ENCODE assay signal across 8 cellular contexts in genomic region chr13:73835138-73835721, GRCh38.
DNase-seq lines count a peak whose midpoint lies in the region; TF ChIP-seq lines count a peak whose summit lies in the region.

No MANE protein-coding gene starts in this region.

- H3K36me3 ChIP-seq in GM23248 (ENCODE audit: low read depth) = no peaks in the 10 kb centered on the region
- no peaks in the 10 kb centered on the region for H3K36me3 ChIP-seq in iPS DF 6.9 (ENCODE audit: control insufficient read depth, insufficient read depth, low read length)
- no peaks in the 10 kb centered on the region for H3K36me3 ChIP-seq in suprapubic skin

- H3K27me3 ChIP-seq in GM23248 (replicated peaks; ENCODE audit: insufficient read depth) (no peaks in the 10 kb centered on the region), iPS DF 6.9 (ENCODE audit: control insufficient read depth, insufficient read depth, low read length) (no peaks in the 10 kb centered on the region), suprapubic skin (no peaks in the 10 kb centered on the region)

- peaks cover 3% of the 10 kb centered on the region; the same call in 1 of the 2 replicates for H3K4me1 ChIP-seq in GM23248 (ENCODE audit: insufficient read depth)
- no peaks in the 10 kb centered on the region; the same call in 1 of the 2 replicates for H3K4me1 ChIP-seq in iPS DF 6.9 (ENCODE audit: control insufficient read depth, insufficient read depth, low read length)
- no peaks in the 10 kb centered on the region for H3K4me1 ChIP-seq in suprapubic skin

- in situ Hi-C loops in GM23248 (cut with MboI) = loop anchor here (25.0 kb wide), 2 partner anchors 452 to 1377 kb away; no protein-coding TSS in a partner anchor

- H3F3A ChIP-seq in GM23248 (ENCODE audit: insufficient read depth) = no peaks in the 10 kb centered on the region

- no peak for TF ChIP-seq EP300 in suprapubic skin (IDR thresholded peaks at IDR 0.05)

- 44 to 46% methylated on average over 5 of the region's 5 CpGs for WGBS in GM23248 (ENCODE audit: low coverage in 1 of 2, low lambda C conversion rate in 2 of 2, missing lambda C conversion rate in 2 of 2), 2 experiments
- no CpG with 5 or more reads among the region's 5 CpGs for WGBS in iPS DF 6.9 (ENCODE audit: insufficient coverage, insufficient read length)
- 51% methylated on average over 5 of the region's 5 CpGs for WGBS in suprapubic skin

- no peaks in the 10 kb centered on the region for H3K9me2 ChIP-seq in GM23248 (ENCODE audit: insufficient read depth)

- DNase-seq in NCI-H2196 (lab: John Stamatoyannopoulos, UW; ENCODE audit: unreplicated experiment) (peak; percentile 18), NCI-H2196 treated with DMSO at 0.1 percent for 48 hours (lab: John Stamatoyannopoulos, UW; ENCODE audit: unreplicated experiment) (no peak), GM23248 (peak; percentile 55), NCI-H1417 (lab: John Stamatoyannopoulos, UW) (peak; percentile 58 to 88 (median 74)), amniotic epithelial cell (ENCODE audit: low read depth) (peak; percentile 48), iPS DF 6.9 (ENCODE audit: low read depth, low spot score) (peak; percentile 27), suprapubic skin (ENCODE audit: low spot score in 2 of 2) (no peak), T1000 (lab: John Stamatoyannopoulos, UW) (no peak)

- H3K4me3 ChIP-seq in GM23248 (no peak overlapping the region), iPS DF 6.9 (ENCODE audit: low read length) (no peak overlapping the region), suprapubic skin (no peak overlapping the region)

- no peak overlapping the region for H3K9ac ChIP-seq in GM23248

- H3K79me2 ChIP-seq in GM23248 (ENCODE audit: insufficient read depth) = peaks cover 88% of the 10 kb centered on the region

- peak; percentile 43 to 47 for TF ChIP-seq CTCF in suprapubic skin (IDR thresholded peaks at IDR 0.05)

- H3K27ac ChIP-seq in GM23248 = no peak overlapping the region
- H3K27ac ChIP-seq in iPS DF 6.9 (ENCODE audit: low read length) = no peak overlapping the region
- H3K27ac ChIP-seq in suprapubic skin = no peak overlapping the region

- no peak overlapping the region for H2AFZ ChIP-seq in GM23248

- H3K9me3 ChIP-seq in GM23248 (ENCODE audit: low read depth) (no peaks in the 10 kb centered on the region), iPS DF 6.9 (ENCODE audit: control insufficient read depth, insufficient read depth, low read length) (no peaks in the 10 kb centered on the region), suprapubic skin (no peaks in the 10 kb centered on the region)

- no peak overlapping the region for H3K4me2 ChIP-seq in GM23248 (ENCODE audit: unreplicated experiment)

- H4K20me1 ChIP-seq in GM23248 (ENCODE audit: insufficient read depth) = no peaks in the 10 kb centered on the region

- TF ChIP-seq POLR2A in suprapubic skin (IDR thresholded peaks at IDR 0.05) = no peak

Comparison
In these comparisons a context has a peak if more than half of its experiments do, and no peak if none do; other contexts are left out.
1. DNase-seq: peak in NCI-H2196 (single experiment), GM23248 (single experiment), NCI-H1417 (3 of 3), amniotic epithelial cell (single experiment) and iPS DF 6.9 (single experiment); none in NCI-H2196 treated with DMSO at 0.1 percent for 48 hours (single experiment), suprapubic skin (0 of 2) and T1000 (single experiment).